In the genomic region with DNA sequence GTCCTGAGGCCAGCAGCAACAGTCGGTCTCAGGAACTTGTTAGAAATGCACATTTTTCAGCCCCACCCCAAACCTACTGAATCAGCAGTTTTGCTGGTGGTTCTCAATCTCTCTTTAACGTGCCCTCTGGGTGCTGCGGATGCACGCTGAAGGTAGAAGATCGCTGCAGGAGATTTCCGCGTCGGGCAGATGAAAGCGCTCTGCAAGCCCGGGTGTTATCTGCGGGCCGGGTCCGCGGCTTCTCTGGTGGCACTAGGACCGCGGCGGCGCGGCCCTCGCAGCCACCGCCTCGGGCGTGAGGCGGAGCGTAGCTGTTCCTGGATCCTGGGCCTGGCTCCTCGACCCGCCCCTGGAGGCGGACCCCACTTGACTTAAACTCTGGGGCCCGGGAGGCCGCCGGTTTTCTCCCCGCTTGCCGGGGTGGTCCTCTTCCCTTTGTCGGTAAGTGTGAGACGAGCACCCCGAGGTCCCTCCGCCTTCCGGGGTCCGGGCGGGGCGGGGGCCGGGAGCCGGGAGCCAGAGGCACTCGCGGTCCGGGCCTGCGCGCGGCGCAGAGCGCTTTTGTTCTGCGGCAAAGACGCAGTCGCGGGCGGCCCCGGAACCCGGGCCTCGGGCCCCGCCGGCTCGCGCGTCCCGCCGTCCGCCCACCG, we compare ENCODE assay signal across 1 cellular context.
TF ChIP-seq lines count a peak whose summit lies in the region.

A gene with protein sequence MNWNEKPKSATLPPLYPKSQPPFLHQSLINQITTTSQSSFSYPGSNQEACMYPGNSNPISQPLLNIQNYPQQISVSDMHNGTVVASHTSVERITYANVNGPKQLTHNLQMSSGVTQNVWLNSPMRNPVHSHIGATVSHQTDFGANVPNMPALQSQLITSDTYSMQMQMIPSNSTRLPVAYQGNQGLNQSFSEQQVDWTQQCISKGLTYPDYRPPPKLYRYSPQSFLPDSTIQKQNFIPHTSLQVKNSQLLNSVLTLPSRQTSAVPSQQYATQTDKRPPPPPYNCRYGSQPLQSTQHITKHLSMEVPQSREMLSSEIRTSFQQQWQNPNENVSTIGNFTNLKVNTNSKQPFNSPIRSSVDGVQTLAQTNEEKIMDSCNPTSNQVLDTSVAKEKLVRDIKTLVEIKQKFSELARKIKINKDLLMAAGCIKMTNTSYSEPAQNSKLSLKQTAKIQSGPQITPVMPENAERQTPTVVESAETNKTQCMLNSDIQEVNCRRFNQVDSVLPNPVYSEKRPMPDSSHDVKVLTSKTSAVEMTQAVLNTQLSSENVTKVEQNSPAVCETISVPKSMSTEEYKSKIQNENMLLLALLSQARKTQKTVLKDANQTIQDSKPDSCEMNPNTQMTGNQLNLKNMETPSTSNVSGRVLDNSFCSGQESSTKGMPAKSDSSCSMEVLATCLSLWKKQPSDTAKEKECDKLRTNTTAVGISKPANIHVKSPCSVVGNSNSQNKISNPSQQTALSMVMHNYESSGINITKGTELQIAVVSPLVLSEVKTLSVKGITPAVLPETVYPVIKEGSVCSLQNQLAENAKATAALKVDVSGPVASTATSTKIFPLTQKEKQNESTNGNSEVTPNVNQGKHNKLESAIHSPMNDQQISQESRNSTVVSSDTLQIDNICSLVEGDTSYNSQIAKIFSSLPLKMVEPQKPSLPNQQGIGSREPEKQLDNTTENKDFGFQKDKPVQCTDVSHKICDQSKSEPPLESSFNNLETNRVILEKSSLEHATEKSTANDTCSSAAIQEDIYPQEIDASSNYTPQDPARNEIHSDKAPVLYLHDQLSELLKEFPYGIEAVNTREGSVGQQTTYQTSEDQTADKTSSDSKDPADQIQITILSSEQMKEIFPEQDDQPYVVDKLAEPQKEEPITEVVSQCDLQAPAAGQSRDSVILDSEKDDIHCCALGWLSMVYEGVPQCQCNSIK (N-terminal part only) (plus strand): TSS at position 365 of the 650 bp plus-strand sequence. CDS start 21,541 bp downstream, outside the sequence.

TF ChIP-seq in HepG2, 621 proteins besides CTCF, POLR2A, EP300 and RAD21 (continued from another document and continues in another):
- TF ChIP-seq PHB2 (IDR thresholded peaks at IDR 0.05; ENCODE audit: partially characterized antibody) (no peak), SP4 (CRISPR knock-in tag; IDR thresholded peaks at IDR 0.05) (peak; percentile 43; the same call in 1 of the 2 replicates), ZNF180 (CRISPR knock-in tag; IDR thresholded peaks at IDR 0.05; ENCODE audit: borderline replicate concordance, low read depth) (no peak), ZNF839 (CRISPR knock-in tag; IDR thresholded peaks at IDR 0.05; ENCODE audit: borderline replicate concordance) (no peak), FOXJ3 (CRISPR knock-in tag; IDR thresholded peaks at IDR 0.05; ENCODE audit: borderline replicate concordance) (no peak), ZNF432 (CRISPR knock-in tag; IDR thresholded peaks at IDR 0.05; ENCODE audit: borderline replicate concordance) (no peak), ZNF616 (CRISPR knock-in tag; IDR thresholded peaks at IDR 0.05; ENCODE audit: low read depth) (0 out of 2 replicates have a peak, but pooled peaks have one; percentile 35), NFATC3 (CRISPR knock-in tag; IDR thresholded peaks at IDR 0.05) (no peak), CCAR2 (optimal IDR thresholded peaks at IDR 0.05; ENCODE audit: low read depth, low read length) (no peak), CENPX (CRISPR knock-in tag; IDR thresholded peaks at IDR 0.05) (no peak), ZNF335 (CRISPR knock-in tag; IDR thresholded peaks at IDR 0.05) (no peak)
- TF ChIP-seq, protein P1, sequence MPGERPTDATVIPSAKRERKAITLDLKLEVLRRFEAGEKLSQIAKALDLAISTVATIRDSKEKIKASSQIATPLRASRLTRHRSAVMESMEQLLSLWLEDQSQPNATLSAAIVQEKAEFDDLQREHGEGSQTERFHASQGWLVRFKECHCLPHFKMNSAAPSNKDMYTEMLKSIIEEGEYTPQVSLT (CRISPR knock-in tag; IDR thresholded peaks at IDR 0.05; ENCODE audit: borderline replicate concordance, low read depth): no peak
- TF ChIP-seq, protein P2, sequence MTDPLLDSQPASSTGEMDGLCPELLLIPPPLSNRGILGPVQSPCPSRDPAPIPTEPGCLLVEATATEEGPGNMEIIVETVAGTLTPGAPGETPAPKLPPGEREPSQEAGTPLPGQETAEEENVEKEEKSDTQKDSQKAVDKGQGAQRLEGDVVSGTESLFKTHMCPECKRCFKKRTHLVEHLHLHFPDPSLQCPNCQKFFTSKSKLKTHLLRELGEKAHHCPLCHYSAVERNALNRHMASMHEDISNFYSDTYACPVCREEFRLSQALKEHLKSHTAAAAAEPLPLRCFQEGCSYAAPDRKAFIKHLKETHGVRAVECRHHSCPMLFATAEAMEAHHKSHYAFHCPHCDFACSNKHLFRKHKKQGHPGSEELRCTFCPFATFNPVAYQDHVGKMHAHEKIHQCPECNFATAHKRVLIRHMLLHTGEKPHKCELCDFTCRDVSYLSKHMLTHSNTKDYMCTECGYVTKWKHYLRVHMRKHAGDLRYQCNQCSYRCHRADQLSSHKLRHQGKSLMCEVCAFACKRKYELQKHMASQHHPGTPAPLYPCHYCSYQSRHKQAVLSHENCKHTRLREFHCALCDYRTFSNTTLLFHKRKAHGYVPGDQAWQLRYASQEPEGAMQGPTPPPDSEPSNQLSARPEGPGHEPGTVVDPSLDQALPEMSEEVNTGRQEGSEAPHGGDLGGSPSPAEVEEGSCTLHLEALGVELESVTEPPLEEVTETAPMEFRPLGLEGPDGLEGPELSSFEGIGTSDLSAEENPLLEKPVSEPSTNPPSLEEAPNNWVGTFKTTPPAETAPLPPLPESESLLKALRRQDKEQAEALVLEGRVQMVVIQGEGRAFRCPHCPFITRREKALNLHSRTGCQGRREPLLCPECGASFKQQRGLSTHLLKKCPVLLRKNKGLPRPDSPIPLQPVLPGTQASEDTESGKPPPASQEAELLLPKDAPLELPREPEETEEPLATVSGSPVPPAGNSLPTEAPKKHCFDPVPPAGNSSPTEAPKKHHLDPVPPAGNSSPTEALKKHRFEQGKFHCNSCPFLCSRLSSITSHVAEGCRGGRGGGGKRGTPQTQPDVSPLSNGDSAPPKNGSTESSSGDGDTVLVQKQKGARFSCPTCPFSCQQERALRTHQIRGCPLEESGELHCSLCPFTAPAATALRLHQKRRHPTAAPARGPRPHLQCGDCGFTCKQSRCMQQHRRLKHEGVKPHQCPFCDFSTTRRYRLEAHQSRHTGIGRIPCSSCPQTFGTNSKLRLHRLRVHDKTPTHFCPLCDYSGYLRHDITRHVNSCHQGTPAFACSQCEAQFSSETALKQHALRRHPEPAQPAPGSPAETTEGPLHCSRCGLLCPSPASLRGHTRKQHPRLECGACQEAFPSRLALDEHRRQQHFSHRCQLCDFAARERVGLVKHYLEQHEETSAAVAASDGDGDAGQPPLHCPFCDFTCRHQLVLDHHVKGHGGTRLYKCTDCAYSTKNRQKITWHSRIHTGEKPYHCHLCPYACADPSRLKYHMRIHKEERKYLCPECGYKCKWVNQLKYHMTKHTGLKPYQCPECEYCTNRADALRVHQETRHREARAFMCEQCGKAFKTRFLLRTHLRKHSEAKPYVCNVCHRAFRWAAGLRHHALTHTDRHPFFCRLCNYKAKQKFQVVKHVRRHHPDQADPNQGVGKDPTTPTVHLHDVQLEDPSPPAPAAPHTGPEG (CRISPR knock-in tag; IDR thresholded peaks at IDR 0.05): peak; percentile 33; the same call in 1 of the 2 replicates
- TF ChIP-seq, protein P3, sequence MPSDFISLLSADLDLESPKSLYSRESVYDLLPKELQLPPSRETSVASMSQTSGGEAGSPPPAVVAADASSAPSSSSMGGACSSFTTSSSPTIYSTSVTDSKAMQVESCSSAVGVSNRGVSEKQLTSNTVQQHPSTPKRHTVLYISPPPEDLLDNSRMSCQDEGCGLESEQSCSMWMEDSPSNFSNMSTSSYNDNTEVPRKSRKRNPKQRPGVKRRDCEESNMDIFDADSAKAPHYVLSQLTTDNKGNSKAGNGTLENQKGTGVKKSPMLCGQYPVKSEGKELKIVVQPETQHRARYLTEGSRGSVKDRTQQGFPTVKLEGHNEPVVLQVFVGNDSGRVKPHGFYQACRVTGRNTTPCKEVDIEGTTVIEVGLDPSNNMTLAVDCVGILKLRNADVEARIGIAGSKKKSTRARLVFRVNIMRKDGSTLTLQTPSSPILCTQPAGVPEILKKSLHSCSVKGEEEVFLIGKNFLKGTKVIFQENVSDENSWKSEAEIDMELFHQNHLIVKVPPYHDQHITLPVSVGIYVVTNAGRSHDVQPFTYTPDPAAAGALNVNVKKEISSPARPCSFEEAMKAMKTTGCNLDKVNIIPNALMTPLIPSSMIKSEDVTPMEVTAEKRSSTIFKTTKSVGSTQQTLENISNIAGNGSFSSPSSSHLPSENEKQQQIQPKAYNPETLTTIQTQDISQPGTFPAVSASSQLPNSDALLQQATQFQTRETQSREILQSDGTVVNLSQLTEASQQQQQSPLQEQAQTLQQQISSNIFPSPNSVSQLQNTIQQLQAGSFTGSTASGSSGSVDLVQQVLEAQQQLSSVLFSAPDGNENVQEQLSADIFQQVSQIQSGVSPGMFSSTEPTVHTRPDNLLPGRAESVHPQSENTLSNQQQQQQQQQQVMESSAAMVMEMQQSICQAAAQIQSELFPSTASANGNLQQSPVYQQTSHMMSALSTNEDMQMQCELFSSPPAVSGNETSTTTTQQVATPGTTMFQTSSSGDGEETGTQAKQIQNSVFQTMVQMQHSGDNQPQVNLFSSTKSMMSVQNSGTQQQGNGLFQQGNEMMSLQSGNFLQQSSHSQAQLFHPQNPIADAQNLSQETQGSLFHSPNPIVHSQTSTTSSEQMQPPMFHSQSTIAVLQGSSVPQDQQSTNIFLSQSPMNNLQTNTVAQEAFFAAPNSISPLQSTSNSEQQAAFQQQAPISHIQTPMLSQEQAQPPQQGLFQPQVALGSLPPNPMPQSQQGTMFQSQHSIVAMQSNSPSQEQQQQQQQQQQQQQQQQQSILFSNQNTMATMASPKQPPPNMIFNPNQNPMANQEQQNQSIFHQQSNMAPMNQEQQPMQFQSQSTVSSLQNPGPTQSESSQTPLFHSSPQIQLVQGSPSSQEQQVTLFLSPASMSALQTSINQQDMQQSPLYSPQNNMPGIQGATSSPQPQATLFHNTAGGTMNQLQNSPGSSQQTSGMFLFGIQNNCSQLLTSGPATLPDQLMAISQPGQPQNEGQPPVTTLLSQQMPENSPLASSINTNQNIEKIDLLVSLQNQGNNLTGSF (CRISPR knock-in tag; IDR thresholded peaks at IDR 0.05): no peak
- TF ChIP-seq, protein P4, sequence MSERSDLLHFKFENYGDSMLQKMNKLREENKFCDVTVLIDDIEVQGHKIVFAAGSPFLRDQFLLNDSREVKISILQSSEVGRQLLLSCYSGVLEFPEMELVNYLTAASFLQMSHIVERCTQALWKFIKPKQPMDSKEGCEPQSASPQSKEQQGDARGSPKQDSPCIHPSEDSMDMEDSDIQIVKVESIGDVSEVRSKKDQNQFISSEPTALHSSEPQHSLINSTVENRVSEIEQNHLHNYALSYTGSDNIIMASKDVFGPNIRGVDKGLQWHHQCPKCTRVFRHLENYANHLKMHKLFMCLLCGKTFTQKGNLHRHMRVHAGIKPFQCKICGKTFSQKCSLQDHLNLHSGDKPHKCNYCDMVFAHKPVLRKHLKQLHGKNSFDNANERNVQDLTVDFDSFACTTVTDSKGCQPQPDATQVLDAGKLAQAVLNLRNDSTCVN (CRISPR knock-in tag; IDR thresholded peaks at IDR 0.05; ENCODE audit: borderline replicate concordance): peak; percentile 59; the same call in 1 of the 2 replicates
- TF ChIP-seq, protein P5, sequence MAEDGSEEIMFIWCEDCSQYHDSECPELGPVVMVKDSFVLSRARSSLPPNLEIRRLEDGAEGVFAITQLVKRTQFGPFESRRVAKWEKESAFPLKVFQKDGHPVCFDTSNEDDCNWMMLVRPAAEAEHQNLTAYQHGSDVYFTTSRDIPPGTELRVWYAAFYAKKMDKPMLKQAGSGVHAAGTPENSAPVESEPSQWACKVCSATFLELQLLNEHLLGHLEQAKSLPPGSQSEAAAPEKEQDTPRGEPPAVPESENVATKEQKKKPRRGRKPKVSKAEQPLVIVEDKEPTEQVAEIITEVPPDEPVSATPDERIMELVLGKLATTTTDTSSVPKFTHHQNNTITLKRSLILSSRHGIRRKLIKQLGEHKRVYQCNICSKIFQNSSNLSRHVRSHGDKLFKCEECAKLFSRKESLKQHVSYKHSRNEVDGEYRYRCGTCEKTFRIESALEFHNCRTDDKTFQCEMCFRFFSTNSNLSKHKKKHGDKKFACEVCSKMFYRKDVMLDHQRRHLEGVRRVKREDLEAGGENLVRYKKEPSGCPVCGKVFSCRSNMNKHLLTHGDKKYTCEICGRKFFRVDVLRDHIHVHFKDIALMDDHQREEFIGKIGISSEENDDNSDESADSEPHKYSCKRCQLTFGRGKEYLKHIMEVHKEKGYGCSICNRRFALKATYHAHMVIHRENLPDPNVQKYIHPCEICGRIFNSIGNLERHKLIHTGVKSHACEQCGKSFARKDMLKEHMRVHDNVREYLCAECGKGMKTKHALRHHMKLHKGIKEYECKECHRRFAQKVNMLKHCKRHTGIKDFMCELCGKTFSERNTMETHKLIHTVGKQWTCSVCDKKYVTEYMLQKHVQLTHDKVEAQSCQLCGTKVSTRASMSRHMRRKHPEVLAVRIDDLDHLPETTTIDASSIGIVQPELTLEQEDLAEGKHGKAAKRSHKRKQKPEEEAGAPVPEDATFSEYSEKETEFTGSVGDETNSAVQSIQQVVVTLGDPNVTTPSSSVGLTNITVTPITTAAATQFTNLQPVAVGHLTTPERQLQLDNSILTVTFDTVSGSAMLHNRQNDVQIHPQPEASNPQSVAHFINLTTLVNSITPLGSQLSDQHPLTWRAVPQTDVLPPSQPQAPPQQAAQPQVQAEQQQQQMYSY (CRISPR knock-in tag; IDR thresholded peaks at IDR 0.05): no peak; the same call in 1 of the 2 replicates
- TF ChIP-seq, protein P6, sequence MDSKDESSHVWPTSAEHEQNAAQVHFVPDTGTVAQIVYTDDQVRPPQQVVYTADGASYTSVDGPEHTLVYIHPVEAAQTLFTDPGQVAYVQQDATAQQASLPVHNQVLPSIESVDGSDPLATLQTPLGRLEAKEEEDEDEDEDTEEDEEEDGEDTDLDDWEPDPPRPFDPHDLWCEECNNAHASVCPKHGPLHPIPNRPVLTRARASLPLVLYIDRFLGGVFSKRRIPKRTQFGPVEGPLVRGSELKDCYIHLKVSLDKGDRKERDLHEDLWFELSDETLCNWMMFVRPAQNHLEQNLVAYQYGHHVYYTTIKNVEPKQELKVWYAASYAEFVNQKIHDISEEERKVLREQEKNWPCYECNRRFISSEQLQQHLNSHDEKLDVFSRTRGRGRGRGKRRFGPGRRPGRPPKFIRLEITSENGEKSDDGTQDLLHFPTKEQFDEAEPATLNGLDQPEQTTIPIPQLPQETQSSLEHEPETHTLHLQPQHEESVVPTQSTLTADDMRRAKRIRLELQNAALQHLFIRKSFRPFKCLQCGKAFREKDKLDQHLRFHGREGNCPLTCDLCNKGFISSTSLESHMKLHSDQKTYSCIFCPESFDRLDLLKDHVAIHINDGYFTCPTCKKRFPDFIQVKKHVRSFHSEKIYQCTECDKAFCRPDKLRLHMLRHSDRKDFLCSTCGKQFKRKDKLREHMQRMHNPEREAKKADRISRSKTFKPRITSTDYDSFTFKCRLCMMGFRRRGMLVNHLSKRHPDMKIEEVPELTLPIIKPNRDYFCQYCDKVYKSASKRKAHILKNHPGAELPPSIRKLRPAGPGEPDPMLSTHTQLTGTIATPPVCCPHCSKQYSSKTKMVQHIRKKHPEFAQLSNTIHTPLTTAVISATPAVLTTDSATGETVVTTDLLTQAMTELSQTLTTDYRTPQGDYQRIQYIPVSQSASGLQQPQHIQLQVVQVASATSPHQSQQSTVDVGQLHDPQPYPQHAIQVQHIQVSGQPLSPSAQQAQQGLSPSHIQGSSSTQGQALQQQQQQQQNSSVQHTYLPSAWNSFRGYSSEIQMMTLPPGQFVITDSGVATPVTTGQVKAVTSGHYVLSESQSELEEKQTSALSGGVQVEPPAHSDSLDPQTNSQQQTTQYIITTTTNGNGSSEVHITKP (CRISPR knock-in tag; IDR thresholded peaks at IDR 0.05; ENCODE audit: low read depth): peak; percentile 52; the same call in 1 of the 2 replicates
